Comparison of ENCODE assay signal across 8 cellular contexts in genomic region chr6:44127186-44128019, GRCh38. TPM values are rescaled to one million over a fixed set of nuclear protein-coding genes. Genes with fewer than 3 reads are reported as not detected.
DNase-seq lines count a peak whose midpoint lies in the region; ATAC-seq and TF ChIP-seq lines count a peak whose summit lies in the region.

Gene MRPL14, minus strand, starts transcription at chr6:44127452. Its CDS starts 10,841 bp downstream, at chr6:44116611.
Gene TMEM63B, plus strand, starts transcription at chr6:44127554. Its CDS starts 7,031 bp downstream, at chr6:44134585.

- ATAC-seq in HG03039 (IDR thresholded peaks at IDR 0.05; ENCODE audit: unreplicated experiment): peak; percentile 51

- H3K27me3 ChIP-seq in kidney epithelial cell (ENCODE audit: control insufficient read depth, insufficient read depth, low read length): no peaks in the 10 kb centered on the region

- H3K36me3 ChIP-seq in kidney epithelial cell (ENCODE audit: control insufficient read depth, insufficient read depth, low read length): no peaks in the 10 kb centered on the region

- no peak for TF ChIP-seq CTCF in kidney epithelial cell (IDR thresholded peaks at IDR 0.05; ENCODE audit: insufficient read depth, low read length, poor library complexity, severe bottlenecking)

- DNase-seq in NK-92 treated with Interleukin-12 subunit alpha and Interleukin-12 subunit beta, amount 100 ng/mL, for 24 hours (lab: John Stamatoyannopoulos, UW): peak; percentile 83
- no peak for DNase-seq in NK-92 (lab: John Stamatoyannopoulos, UW; ENCODE audit: unreplicated experiment)
- peak; percentile 70 for DNase-seq in NCI-H226
- DNase-seq in activated CD4-positive, alpha-beta T cell treated with anti-CD3 and anti-CD28 coated beads for 1 hour: peak; percentile 91
- peak; percentile 78 for DNase-seq in cerebellar cortex (ENCODE audit: low spot score)
- no peak for DNase-seq in kidney epithelial cell (ENCODE audit: low read depth)
- peak; percentile 91 for DNase-seq in stimulated activated CD4-positive, alpha-beta T cell treated with anti-CD3 and anti-CD28 coated beads, Interleukin-15, amount 100 ng/mL, for 24 hours

- H3K4me3 ChIP-seq in kidney epithelial cell (ENCODE audit: low read depth, low read length): peak within 1 kb of the TSS; percentile 89

RNA-seq across cellular contexts. Expression of gene MRPL14, which starts in this region (rescaled TPM):
- total RNA-seq in kidney epithelial cell: 85.9 and 98.5 TPM in 2 replicates

RNA-seq across cellular contexts. Expression of gene TMEM63B, which starts in this region (rescaled TPM):
- total RNA-seq in kidney epithelial cell: 59.3 and 61.8 TPM in 2 replicates

Comparison
In these comparisons a context has a peak if more than half of its experiments do, and no peak if none do; other contexts are left out.
1. DNase-seq: peak in NK-92 treated with Interleukin-12 subunit alpha and Interleukin-12 subunit beta, amount 100 ng/mL, for 24 hours (single experiment), NCI-H226 (single experiment), activated CD4-positive, alpha-beta T cell treated with anti-CD3 and anti-CD28 coated beads for 1 hour (single experiment), cerebellar cortex (single experiment) and stimulated activated CD4-positive, alpha-beta T cell treated with anti-CD3 and anti-CD28 coated beads, Interleukin-15, amount 100 ng/mL, for 24 hours (single experiment); none in NK-92 (single experiment) and kidney epithelial cell (single experiment).